Comparison of ENCODE assay signal across 17 cellular contexts in genomic region chr4:166421556-166422156, GRCh38.
DNase-seq lines count a peak whose midpoint lies in the region; ATAC-seq and TF ChIP-seq lines count a peak whose summit lies in the region.
"Had no signal": no experiment of that assay in that cellular context is flagged by ENCODE, and none has a peak within 500 bp of the region (broad histone marks: within the 10 kb centered on the region; RNA-seq: fewer than 3 reads in every experiment).

No MANE protein-coding gene starts in this region.

- 90% methylated on average over 2 of the region's 2 CpGs for WGBS in mammary epithelial cell (ENCODE audit: low coverage, missing lambda C conversion rate)

- H4K20me1 ChIP-seq in mammary epithelial cell (ENCODE audit: insufficient read depth, low read length), result no peaks in the 10 kb centered on the region

- in situ Hi-C loops in mammary epithelial cell (cut with MboI; ENCODE audit: low sequenced_read_pairs in 2 of 2), result no loop called here

- H3K9ac ChIP-seq in mammary epithelial cell (ENCODE audit: insufficient read depth, low read length), result no peak overlapping the region
- H3K9ac ChIP-seq: KMS-11 had no signal

- ATAC-seq in HG03280 (IDR thresholded peaks at IDR 0.05; ENCODE audit: unreplicated experiment) (no peak), GM21723 (IDR thresholded peaks at IDR 0.05; ENCODE audit: unreplicated experiment) (no peak)
- ATAC-seq: activated naive CD8-positive, alpha-beta T cell treated with anti-CD3 and anti-CD28 coated beads, Interleukin-2, amount 50 U/mL, for 24 hours; pancreas had no signal

- H3K27me3 ChIP-seq in MG63 (no peaks in the 10 kb centered on the region), mammary epithelial cell (ENCODE audit: insufficient read depth, low read length) (no peaks in the 10 kb centered on the region)
- H3K27me3 ChIP-seq: pancreas had no signal

- no peak overlapping the region for H3K4me2 ChIP-seq in mammary epithelial cell (ENCODE audit: insufficient read depth, low read depth, low read length)
- H3K4me2 ChIP-seq: KMS-11 had no signal

- TF ChIP-seq CTCF in mammary epithelial cell (conservative IDR thresholded peaks at IDR 0.05 in 1 of 2, IDR thresholded peaks at IDR 0.05 in 1 of 2; ENCODE audit: extremely low read depth in 1 of 2, insufficient read depth in 1 of 2, low read depth in 1 of 2, low read length in 2 of 2), result no peak

- H3K9me3 ChIP-seq in MG63, result peaks cover 9% of the 10 kb centered on the region
- no peaks in the 10 kb centered on the region for H3K9me3 ChIP-seq in mammary epithelial cell (replicated peaks; ENCODE audit: insufficient read depth, low read length)
- H3K9me3 ChIP-seq: pancreas had no signal

- H3K79me2 ChIP-seq in mammary epithelial cell (ENCODE audit: insufficient read depth, low read length), result no peaks in the 10 kb centered on the region

- no TSS peak for BruUV-seq in mammary epithelial cell (replicated peaks; lab: Mats Ljungman, UMichigan)

- H3K36me3 ChIP-seq in MG63 (peaks cover 21% of the 10 kb centered on the region), mammary epithelial cell (ENCODE audit: insufficient read depth, low read length) (no peaks in the 10 kb centered on the region)
- H3K36me3 ChIP-seq: pancreas had no signal

- CTCF ChIA-PET in mammary epithelial cell (lab: Charles Lee; ENCODE audit: low non-redundant PET), result no interaction called here

- intact Hi-C loops in mammary epithelial cell (cut with micrococcal nuclease), result no loop called here

- DNase-seq in A172 (ENCODE audit: low spot score) (peak; percentile 44), MG63 (peak; percentile 98), mammary epithelial cell (no peak), kidney tubule cell (ENCODE audit: low spot score) (peak; percentile 65), iPS-NIHi7 (ENCODE audit: extremely low spot score) (no peak)
- DNase-seq in activated T-cell treated with anti-CD3 and anti-CD28 coated beads, Interleukin-2, amount 50 U/mL, for 1 hour, result no peak
- DNase-seq: activated CD4-positive, alpha-beta T cell treated with anti-CD3 and anti-CD28 coated beads, Interleukin-2, amount 50 U/mL, for 4 hours; activated naive CD8-positive, alpha-beta T cell treated with anti-CD3 and anti-CD28 coated beads, Interleukin-2, amount 50 U/mL, for 24 hours; CD4-positive, alpha-beta memory T cell; dermis blood vessel endothelial cell; foreskin melanocyte; NCI-H1436 treated with DMSO at 0.1 percent for 48 hours; NCI-H510A; pancreas had no signal

- H3K4me1 ChIP-seq in mammary epithelial cell (ENCODE audit: insufficient read depth, low read length), result peaks cover 9% of the 10 kb centered on the region
- H3K4me1 ChIP-seq: pancreas had no signal

- peak overlapping the region; percentile 11 for H2AFZ ChIP-seq in mammary epithelial cell (ENCODE audit: low read depth, low read length)

- H3K4me3 ChIP-seq in MG63, result no peak overlapping the region
- no peak overlapping the region for H3K4me3 ChIP-seq in mammary epithelial cell (replicated peaks in 1 of 3; ENCODE audit: insufficient read depth in 1 of 3, low read depth in 2 of 3, low read length in 3 of 3)
- H3K4me3 ChIP-seq: pancreas had no signal

- dilution Hi-C loops in mammary epithelial cell (cut with HindIII; ENCODE audit: low sequenced_read_pairs), result no loop called here

- H3K27ac ChIP-seq in mammary epithelial cell (ENCODE audit: insufficient read depth, low read depth, low read length), result no peak overlapping the region
- H3K27ac ChIP-seq: KMS-11, pancreas had no signal

Comparison
In these comparisons a context has a peak if more than half of its experiments do, and no peak if none do; other contexts are left out.
1. DNase-seq: peak in A172 (single experiment), MG63 (single experiment) and kidney tubule cell (single experiment); none in mammary epithelial cell (single experiment), activated T-cell treated with anti-CD3 and anti-CD28 coated beads, Interleukin-2, amount 50 U/mL, for 1 hour (single experiment) and iPS-NIHi7 (single experiment).